In genomic region chr6:6227896-6228295, GRCh38 we compare ENCODE assay signal across 34 cellular contexts.
"Had no signal": no experiment of that assay in that cellular context is flagged by ENCODE, and none has a peak within 500 bp of the region (broad histone marks: within the 10 kb centered on the region; RNA-seq: fewer than 3 reads in every experiment).

No MANE protein-coding gene starts in this region.

- H3K36me3 ChIP-seq: adrenal gland, ascending aorta, brain microvascular endothelial cell, breast epithelium, cardiac muscle cell had no signal

- H3K9me3 ChIP-seq: adrenal gland, ascending aorta, body of pancreas, breast epithelium had no signal

- DNase-seq: activated effector memory CD4-positive, alpha-beta T cell treated with anti-CD3 and anti-CD28 coated beads, Interleukin-2, amount 50 U/mL, for 16 hours; activated effector memory CD4-positive, alpha-beta T cell treated with Interleukin-2 at 50 U/mL for 16 hours; activated gamma-delta T cell; activated gamma-delta T cell treated with Interleukin-2 at 50 U/mL for 16 hours; activated naive CD4-positive, alpha-beta T cell; activated naive CD4-positive, alpha-beta T cell treated with anti-CD3 and anti-CD28 coated beads for 36 hours; activated naive CD4-positive, alpha-beta T cell treated with anti-CD3 and anti-CD28 coated beads, Interleukin-2, amount 10 ng/mL, durations not matched to agents 7 days and 5 days; activated naive CD4-positive, alpha-beta T cell treated with anti-CD3 and anti-CD28 coated beads, Interleukin-2, amount 50 U/mL, for 16 hours; activated naive CD4-positive, alpha-beta T cell treated with Interleukin-2 at 50 U/mL for 16 hours; activated naive CD8-positive, alpha-beta T cell treated with anti-CD3 and anti-CD28 coated beads for 36 hours; activated naive CD8-positive, alpha-beta T cell treated with anti-CD3 and anti-CD28 coated beads, Interleukin-2, amount 10 ng/mL, durations not matched to agents 7 days and 5 days; activated naive CD8-positive, alpha-beta T cell treated with anti-CD3 and anti-CD28 coated beads, Interleukin-2, amount 50 U/mL, for 24 hours; activated T-cell treated with anti-CD3 and anti-CD28 coated beads, Interleukin-2, amount 50 U/mL, for 1 hour; activated T-cell treated with anti-CD3 and anti-CD28 coated beads, Interleukin-2, amount 50 U/mL, for 24 hours; activated T-cell treated with anti-CD3 and anti-CD28 coated beads, Interleukin-2, amount 50 U/mL, for 4 hours; activated T-cell treated with anti-CD3 and anti-CD28 coated beads, Interleukin-2, amount 50 U/mL, for 48 hours; activated T-cell treated with anti-CD3 and anti-CD28 coated beads, Interleukin-2, amount 50 U/mL, for 72 hours; adrenal gland; amniotic stem cell; amygdala; anterior cingulate cortex; aorta; body of pancreas; brain microvascular endothelial cell; caudate nucleus; central memory CD4-positive, alpha-beta T cell; cerebellar nuclear complex had no signal

- H3K27me3 ChIP-seq: adrenal gland, ascending aorta, body of pancreas, brain microvascular endothelial cell, breast epithelium, cardiac muscle cell had no signal

- H3K27ac ChIP-seq: adrenal gland, ascending aorta, body of pancreas, brain microvascular endothelial cell, breast epithelium, cardiac muscle cell had no signal

- H3K4me3 ChIP-seq: adrenal gland, ascending aorta, body of pancreas, breast epithelium, cardiac muscle cell had no signal

- FAIRE-seq: astrocyte, bronchial epithelial cell had no signal

- H3K4me1 ChIP-seq: adrenal gland, ascending aorta, body of pancreas, breast epithelium had no signal

- ATAC-seq: activated naive CD4-positive, alpha-beta T cell treated with anti-CD3 and anti-CD28 coated beads, Interleukin-2, amount 50 U/mL, for 72 hours; activated naive CD8-positive, alpha-beta T cell treated with anti-CD3 and anti-CD28 coated beads, Interleukin-2, amount 50 U/mL, for 24 hours; activated T-cell treated with anti-CD3 and anti-CD28 coated beads, Interleukin-2, amount 50 U/mL, for 4 hours; activated T-cell treated with anti-CD3 and anti-CD28 coated beads, Interleukin-2, amount 50 U/mL, for 72 hours; activated T-helper 17 cell treated with anti-CD3 and anti-CD28 coated beads, Interleukin-2, amount 50 U/mL, for 72 hours; body of pancreas had no signal
